In genomic region chr3:64216706-64217105, GRCh38 we compare ENCODE assay signal across 13 cellular contexts. TPM values are rescaled to one million over a fixed set of nuclear protein-coding genes. Genes with fewer than 3 reads are reported as not detected.
A peak's percentile ranks its signal among the peaks of the same experiment; 100 is the strongest.
DNase-seq lines count a peak whose midpoint lies in the region; ATAC-seq and TF ChIP-seq lines count a peak whose summit lies in the region.
"Had no signal": no experiment of that assay in that cellular context is flagged by ENCODE, and none has a peak within 500 bp of the region (broad histone marks: within the 10 kb centered on the region; RNA-seq: fewer than 3 reads in every experiment).

No MANE protein-coding gene starts in this region.

- H3K9me3 ChIP-seq in IMR-90 (ENCODE audit: control insufficient read depth, insufficient read depth, low read length), result no peaks in the 10 kb centered on the region
- H3K9me3 ChIP-seq in mucosa of descending colon, result no peaks in the 10 kb centered on the region

- no peaks in the 10 kb centered on the region for H3K27me3 Mint-ChIP-seq in mesothelial cell of epicardium (ENCODE audit: low read depth)
- H3K27me3 Mint-ChIP-seq in naive thymus-derived CD8-positive, alpha-beta T cell, result peaks cover 0 to 14% (median 5%) of the 10 kb centered on the region in 5 donors

- peak overlapping the region; percentile 10; the same call in 1 of the 3 replicates for H2BK15ac ChIP-seq in IMR-90 (ENCODE audit: low read depth, low read length)

- DNase-seq in A172 (ENCODE audit: low spot score), result peak; percentile 48
- peak; percentile 57 for DNase-seq in IMR-90
- DNase-seq in epithelial cell of prostate (ENCODE audit: low read depth, low spot score), result peak; percentile 43
- no peak for DNase-seq in mesothelial cell of epicardium (ENCODE audit: low spot score in 2 of 2, unreplicated experiment in 2 of 2)
- DNase-seq in naive thymus-derived CD8-positive, alpha-beta T cell, result no peak
- no peak for DNase-seq in mucosa of descending colon
- DNase-seq in NCI-H2107 treated with DMSO at 0.1 percent for 48 hours (lab: John Stamatoyannopoulos, UW; ENCODE audit: unreplicated experiment), result no peak
- no peak for DNase-seq in NCI-H146 treated with DMSO at 0.1 percent for 48 hours (lab: John Stamatoyannopoulos, UW; ENCODE audit: unreplicated experiment)
- DNase-seq: C1 segment of cervical spinal cord; effector CD4-positive, alpha-beta T cell; NCI-H774; stimulated activated CD4-positive, alpha-beta T cell treated with anti-CD3 and anti-CD28 coated beads, Interleukin-12 subunit alpha, Interleukin-12 subunit beta, amount 100 ng/mL, for 4 hours; stimulated activated naive CD4-positive, alpha-beta T cell treated with Interleukin-2 at 50 U/mL for 16 hours had no signal

- no peak for TF ChIP-seq CTCF in IMR-90 (conservative IDR thresholded peaks at IDR 0.05; ENCODE audit: low read depth, low read length)
- TF ChIP-seq CTCF in mesothelial cell of epicardium (IDR thresholded peaks at IDR 0.05; ENCODE audit: unreplicated experiment), result no peak
- no peak for TF ChIP-seq CTCF in mucosa of descending colon (IDR thresholded peaks at IDR 0.05)

- H4K8ac ChIP-seq in IMR-90 (ENCODE audit: low read depth in 2 of 2, low read length in 2 of 2), result peak overlapping the region in 1 of 2 experiments; percentile 38; a peak in 2 of 4 replicates

- peaks cover 69% of the 10 kb centered on the region for H3K4me1 Mint-ChIP-seq in mesothelial cell of epicardium
- no peaks in the 10 kb centered on the region for H3K4me1 Mint-ChIP-seq in naive thymus-derived CD8-positive, alpha-beta T cell

- CTCF ChIA-PET in IMR-90 (lab: Yijun Ruan, JAX), result interaction anchor here (0.6 kb wide), 1 partner anchor 214 kb away, joined by 3 read pairs; no protein-coding TSS in a partner anchor

- WGBS in IMR-90 (ENCODE audit: extremely low coverage in 2 of 2, insufficient read length in 1 of 2), 2 experiments, result no CpG with 5 or more reads among the region's 6 CpGs

- H3K4ac ChIP-seq in IMR-90 (ENCODE audit: low read depth, low read length), result peak overlapping the region; percentile 48

- H3K27ac Mint-ChIP-seq in mesothelial cell of epicardium, result peak overlapping the region; percentile 81
- H3K27ac Mint-ChIP-seq in naive thymus-derived CD8-positive, alpha-beta T cell, result no peak overlapping the region

- intact Hi-C loops in IMR-90 (cut with micrococcal nuclease), result no loop called here
- intact Hi-C loops in mucosa of descending colon (cut with DNase I, micrococcal nuclease), result no loop called here

- peak overlapping the region; percentile 19; the same call in 1 of the 2 replicates for H3K56ac ChIP-seq in IMR-90 (ENCODE audit: extremely low read depth, insufficient read depth, low read length)

- H2AFZ ChIP-seq in IMR-90 (replicated peaks; ENCODE audit: low read length, poor library complexity), result peak overlapping the region; percentile 59

- H3K4me1 ChIP-seq in IMR-90 (ENCODE audit: control insufficient read depth, insufficient read depth, low read length) (peaks cover 30% of the 10 kb centered on the region), mucosa of descending colon (ENCODE audit: low read depth) (no peaks in the 10 kb centered on the region)

- peak overlapping the region; percentile 24; the same call in 1 of the 2 replicates for H3K9ac ChIP-seq in IMR-90 (ENCODE audit: low read depth, low read length)

- ATAC-seq in IMR-90 (ENCODE audit: low read depth), result peak; percentile 41
- ATAC-seq in naive thymus-derived CD8-positive, alpha-beta T cell, result no peak
- ATAC-seq in mucosa of descending colon, result no peak

- peaks cover 45 to 89% of the 10 kb centered on the region in 2 experiments for H3K79me1 ChIP-seq in IMR-90 (ENCODE audit: low read depth in 1 of 2, low read length in 2 of 2)

- BruUV-seq in IMR-90 (replicated peaks; lab: Mats Ljungman, UMichigan), result no TSS peak

- POLR2A ChIA-PET in IMR-90 (lab: Charles Lee; ENCODE audit: unreplicated experiment), result no interaction called here
- POLR2A ChIA-PET in naive thymus-derived CD8-positive, alpha-beta T cell (lab: Charles Lee), result no interaction called here

- no peak for TF ChIP-seq RAD21 in IMR-90 (IDR thresholded peaks at IDR 0.05; ENCODE audit: low read length)

- no peak for TF ChIP-seq POLR2A in IMR-90 (IDR thresholded peaks at IDR 0.05; ENCODE audit: low read depth, low read length)

- H3K9me1 ChIP-seq in IMR-90 (ENCODE audit: insufficient read depth, low read length), result peaks cover 30% of the 10 kb centered on the region

- H3K27ac ChIP-seq in IMR-90 (ENCODE audit: insufficient read depth, low read length) (peak overlapping the region; percentile 35; the same call in 1 of the 2 replicates), epithelial cell of prostate (peak overlapping the region; percentile 8)

- H2BK20ac ChIP-seq in IMR-90 (ENCODE audit: low read depth, low read length), result peak overlapping the region; percentile 45

- peak overlapping the region; percentile 20 for H3K23ac ChIP-seq in IMR-90 (ENCODE audit: low read depth, low read length)

- H3K14ac ChIP-seq in IMR-90 (replicated peaks; ENCODE audit: low read depth, low read length), result peak overlapping the region; percentile 26

- H2BK120ac ChIP-seq in IMR-90 (ENCODE audit: low read depth, low read length), result peak overlapping the region; percentile 11

- in situ Hi-C loops in IMR-90 (cut with MboI; ENCODE audit: low sequenced_read_pairs), result loop anchor here (25.0 kb wide), 1 partner anchor 179 kb away; no protein-coding TSS in a partner anchor

- H3K4me3 Mint-ChIP-seq in mesothelial cell of epicardium, result no peak overlapping the region
- no peak overlapping the region for H3K4me3 Mint-ChIP-seq in naive thymus-derived CD8-positive, alpha-beta T cell

- no peak overlapping the region for H4K5ac ChIP-seq in IMR-90 (ENCODE audit: low read depth, low read length)

- peak overlapping the region; percentile 33; the same call in 1 of the 2 replicates for H3K18ac ChIP-seq in IMR-90 (ENCODE audit: low read depth, low read length)

- H2AK5ac ChIP-seq in IMR-90 (ENCODE audit: low read depth, low read length), result peak overlapping the region; percentile 72

- H3K36me3 Mint-ChIP-seq in mesothelial cell of epicardium, result no peaks in the 10 kb centered on the region
- no peaks in the 10 kb centered on the region for H3K36me3 Mint-ChIP-seq in naive thymus-derived CD8-positive, alpha-beta T cell

- 0 out of 2 replicates have a peak overlapping the region, but pooled peaks have one; percentile 1 for H4K91ac ChIP-seq in IMR-90 (ENCODE audit: insufficient read depth, low read depth, low read length)

- H3K27me3 ChIP-seq in IMR-90 (ENCODE audit: control insufficient read depth, insufficient read depth, low read length), result no peaks in the 10 kb centered on the region

- H3K4me3 ChIP-seq in IMR-90 (ENCODE audit: insufficient read depth, low read depth, low read length) (no peak overlapping the region), mucosa of descending colon (no peak overlapping the region)

- dilution Hi-C loops in IMR-90 (cut with HindIII; ENCODE audit: low sequenced_read_pairs, unreplicated experiment), result no loop called here

- peak overlapping the region; percentile 6 for H2BK5ac ChIP-seq in IMR-90 (ENCODE audit: low read depth, low read length, poor library complexity, severe bottlenecking)

- peak overlapping the region; percentile 0 for H2AK9ac ChIP-seq in IMR-90 (replicated peaks; ENCODE audit: low read depth, low read length, poor library complexity)

- no peaks in the 10 kb centered on the region for H3K9me3 Mint-ChIP-seq in mesothelial cell of epicardium
- H3K9me3 Mint-ChIP-seq in naive thymus-derived CD8-positive, alpha-beta T cell, result no peaks in the 10 kb centered on the region

- peaks cover 40% of the 10 kb centered on the region for H4K20me1 ChIP-seq in IMR-90 (ENCODE audit: insufficient read depth, low read length)

- H3K36me3 ChIP-seq in IMR-90 (ENCODE audit: control insufficient read depth, insufficient read depth, low read length), result 0 out of 2 replicates have a peak, but pooled peaks cover 2% of the 10 kb centered on the region
- no peaks in the 10 kb centered on the region for H3K36me3 ChIP-seq in mucosa of descending colon (ENCODE audit: low read depth)

- H3K4me2 ChIP-seq in IMR-90 (ENCODE audit: low read depth, low read length), result peak overlapping the region; percentile 27

TF ChIP-seq in IMR-90, 13 proteins besides CTCF, POLR2A, EP300 and RAD21:
- TF ChIP-seq BHLHE40 (IDR thresholded peaks at IDR 0.05; ENCODE audit: low read depth, low read length) (peak; percentile 63; the same call in 1 of the 2 replicates), NFE2L2 (IDR thresholded peaks at IDR 0.05; ENCODE audit: low read depth, low read length) (no peak)

RNA-seq across cellular contexts. Expression of gene PRICKLE2, which starts 8.6 kb away (rescaled TPM):
- 6.9 and 8.8 TPM in 2 replicates for total RNA-seq in A172 (2014; rRNA removed; shearing (Covaris generic))
- total RNA-seq in IMR-90 (2012; rRNA removed) (14.2 and 16.7 TPM in 2 replicates), mesothelial cell of epicardium (41.3 to 46.2 TPM (median 43.2 TPM) in 3 replicates), mucosa of descending colon (10 to 100 TPM in 1 of 3 donors, 1 to 10 TPM in 2; 4.3 to 66.3 (median 7.0) TPM)
- 4.1 TPM in 2 replicates for polyA plus RNA-seq in IMR-90 (2012; rRNA removed)
- 2.0 and 2.4 TPM in 2 replicates for polyA plus RNA-seq in IMR-90 (2012; cell fraction: cytosol; rRNA removed)
- polyA plus RNA-seq in IMR-90 (2012; cell fraction: nucleus; rRNA removed; ENCODE audit: low replicate concordance), result 12.8 and 23.0 TPM in 2 replicates
- not detected for total RNA-seq in naive thymus-derived CD8-positive, alpha-beta T cell
- not detected for polyA plus RNA-seq in naive thymus-derived CD8-positive, alpha-beta T cell

Comparison
In these comparisons a context has a peak if more than half of its experiments do, and no peak if none do; other contexts are left out.
1. DNase-seq: peak in A172 (single experiment), IMR-90 (single experiment) and epithelial cell of prostate (single experiment); none in mesothelial cell of epicardium (0 of 2), naive thymus-derived CD8-positive, alpha-beta T cell (0 of 10), mucosa of descending colon (0 of 3), NCI-H2107 treated with DMSO at 0.1 percent for 48 hours (single experiment) and NCI-H146 treated with DMSO at 0.1 percent for 48 hours (single experiment).